9 cellular contexts compared by ENCODE assay signal in genomic region chr11:66641834-66642233, GRCh38. TPM values are rescaled to one million over a fixed set of nuclear protein-coding genes. Genes with fewer than 3 reads are reported as not detected.
A peak's percentile ranks its signal among the peaks of the same experiment; 100 is the strongest.
DNase-seq lines count a peak whose midpoint lies in the region; ATAC-seq and TF ChIP-seq lines count a peak whose summit lies in the region.
"Had no signal": no experiment of that assay in that cellular context is flagged by ENCODE, and none has a peak within 500 bp of the region (broad histone marks: within the 10 kb centered on the region; RNA-seq: fewer than 3 reads in every experiment).

No MANE protein-coding gene starts in this region.

- no peaks in the 10 kb centered on the region for H3K27me3 Mint-ChIP-seq in activated naive CD8-positive, alpha-beta T cell treated with anti-CD3 and anti-CD28 coated beads, Interleukin-2, amount 10 ng/mL, durations not matched to agents 7 days and 5 days
- H3K27me3 Mint-ChIP-seq in memory B cell = no peaks in the 10 kb centered on the region

- peak overlapping the region; percentile 91 for H3K4me3 Mint-ChIP-seq in activated naive CD8-positive, alpha-beta T cell treated with anti-CD3 and anti-CD28 coated beads, Interleukin-2, amount 10 ng/mL, durations not matched to agents 7 days and 5 days
- peak overlapping the region; percentile 68 for H3K4me3 Mint-ChIP-seq in memory B cell

- intact Hi-C loops in left cardiac atrium (cut with DNase I) = no loop called here
- intact Hi-C loops in vagina (cut with DNase I) = no loop called here

- TF ChIP-seq CTCF in right atrium auricular region (IDR thresholded peaks at IDR 0.05) (no peak), vagina (IDR thresholded peaks at IDR 0.05) (no peak), GM13977 (IDR thresholded peaks at IDR 0.05; ENCODE audit: extremely low read depth, insufficient read depth, missing control alignments) (no peak)

- H3K36me3 ChIP-seq in right atrium auricular region (peaks cover 57% of the 10 kb centered on the region), vagina (peaks cover 0 to 62% of the 10 kb centered on the region in 2 donors)

- H3K36me3 Mint-ChIP-seq in activated naive CD8-positive, alpha-beta T cell treated with anti-CD3 and anti-CD28 coated beads, Interleukin-2, amount 10 ng/mL, durations not matched to agents 7 days and 5 days = peaks cover 63% of the 10 kb centered on the region
- peaks cover 46% of the 10 kb centered on the region for H3K36me3 Mint-ChIP-seq in memory B cell

- H3K9me3 ChIP-seq in right atrium auricular region = no peaks in the 10 kb centered on the region
- H3K9me3 ChIP-seq in vagina = no peaks in the 10 kb centered on the region

- peak overlapping the region in 1 of 2 donors; percentile 32 for H3K27ac ChIP-seq in right atrium auricular region
- peak overlapping the region; percentile 17 for H3K27ac ChIP-seq in vagina

- peak overlapping the region; percentile 8 to 17 for H3K4me3 ChIP-seq in right atrium auricular region
- peak overlapping the region; percentile 14 to 77 for H3K4me3 ChIP-seq in vagina

- POLR2A ChIA-PET in activated naive CD8-positive, alpha-beta T cell treated with anti-CD3 and anti-CD28 coated beads, Interleukin-2, amount 10 ng/mL, durations not matched to agents 7 days and 5 days (lab: Charles Lee) = interaction anchor here (1.7 kb wide), 1 partner anchor 25 kb away, joined by 5 read pairs; no protein-coding TSS in a partner anchor

- no peak for DNase-seq in right atrium auricular region (ENCODE audit: low spot score)
- DNase-seq in left cardiac atrium = no peak
- DNase-seq in activated naive CD8-positive, alpha-beta T cell treated with anti-CD3 and anti-CD28 coated beads, Interleukin-2, amount 10 ng/mL, durations not matched to agents 7 days and 5 days = no peak
- no peak for DNase-seq in memory B cell (ENCODE audit: low spot score in 2 of 2)
- DNase-seq in vagina (ENCODE audit: extremely low spot score in 2 of 2) = no peak
- no peak for DNase-seq in GM13977 (ENCODE audit: low spot score)

- peak overlapping the region; percentile 49 for H3K27ac Mint-ChIP-seq in activated naive CD8-positive, alpha-beta T cell treated with anti-CD3 and anti-CD28 coated beads, Interleukin-2, amount 10 ng/mL, durations not matched to agents 7 days and 5 days
- no peak overlapping the region for H3K27ac Mint-ChIP-seq in memory B cell

- H3K9me3 Mint-ChIP-seq in activated naive CD8-positive, alpha-beta T cell treated with anti-CD3 and anti-CD28 coated beads, Interleukin-2, amount 10 ng/mL, durations not matched to agents 7 days and 5 days = no peaks in the 10 kb centered on the region
- H3K9me3 Mint-ChIP-seq in memory B cell = no peaks in the 10 kb centered on the region

- no peak for TF ChIP-seq POLR2A in vagina (IDR thresholded peaks at IDR 0.05)

- H3K27me3 ChIP-seq in right atrium auricular region = no peaks in the 10 kb centered on the region
- H3K27me3 ChIP-seq in vagina = no peaks in the 10 kb centered on the region

- no peak for ATAC-seq in left cardiac atrium
- ATAC-seq in activated naive CD8-positive, alpha-beta T cell treated with anti-CD3 and anti-CD28 coated beads, Interleukin-2, amount 10 ng/mL, durations not matched to agents 7 days and 5 days (ENCODE audit: low read depth) = no peak
- ATAC-seq in memory B cell (ENCODE audit: low read depth) = no peak
- no peak for ATAC-seq in GM21360 (IDR thresholded peaks at IDR 0.05; ENCODE audit: unreplicated experiment)
- ATAC-seq in HG02571 (IDR thresholded peaks at IDR 0.05; ENCODE audit: unreplicated experiment) = no peak
- ATAC-seq: esophagus mucosa had no signal

- in situ Hi-C loops in GM13977 (cut with MboI; ENCODE audit: low pct_unique_long_range_greater_than_20kb, low sequenced_read_pairs, unreplicated experiment) = no loop called here

- peaks cover 72% of the 10 kb centered on the region for H3K4me1 Mint-ChIP-seq in activated naive CD8-positive, alpha-beta T cell treated with anti-CD3 and anti-CD28 coated beads, Interleukin-2, amount 10 ng/mL, durations not matched to agents 7 days and 5 days
- peaks cover 70% of the 10 kb centered on the region for H3K4me1 Mint-ChIP-seq in memory B cell

- H3K4me1 ChIP-seq in right atrium auricular region = peaks cover 5 to 84% of the 10 kb centered on the region in 2 donors
- peaks cover 89% of the 10 kb centered on the region for H3K4me1 ChIP-seq in vagina

RNA-seq across cellular contexts. Expression of gene RBM4, which starts 3.3 kb away (rescaled TPM):
- 10 to 100 TPM; 51.4 to 53.8 TPM for total RNA-seq in right atrium auricular region
- total RNA-seq in left cardiac atrium = 10 to 100 TPM; 63.6 to 76.7 TPM
- total RNA-seq in activated naive CD8-positive, alpha-beta T cell treated with anti-CD3 and anti-CD28 coated beads, Interleukin-2, amount 10 ng/mL, durations not matched to agents 7 days and 5 days = 100 to 1,000 TPM; 152 to 158 TPM
- total RNA-seq in vagina = 61.1 TPM

RNA-seq across cellular contexts. Expression of gene RBM14, which starts 25.4 kb away (rescaled TPM):
- total RNA-seq in right atrium auricular region = 10 to 100 TPM; 27.5 to 34.3 TPM
- total RNA-seq in left cardiac atrium = 10 to 100 TPM; 31.2 to 35.2 TPM
- 100 to 1,000 TPM; 150 to 151 TPM for total RNA-seq in activated naive CD8-positive, alpha-beta T cell treated with anti-CD3 and anti-CD28 coated beads, Interleukin-2, amount 10 ng/mL, durations not matched to agents 7 days and 5 days
- 34.9 TPM for total RNA-seq in vagina

RNA-seq across cellular contexts. Expression of gene RBM4B, which starts 35.9 kb away (rescaled TPM):
- total RNA-seq in right atrium auricular region = 1 to 10 TPM; 9.0 to 9.7 TPM
- 10 to 100 TPM in 1 of 2 donors, 1 to 10 TPM in 1; 8.0 to 13.8 TPM for total RNA-seq in left cardiac atrium
- 10 to 100 TPM; 21.1 to 23.4 TPM for total RNA-seq in activated naive CD8-positive, alpha-beta T cell treated with anti-CD3 and anti-CD28 coated beads, Interleukin-2, amount 10 ng/mL, durations not matched to agents 7 days and 5 days
- 17.4 TPM for total RNA-seq in vagina

RNA-seq across cellular contexts. Expression of gene CCS, which starts 48.8 kb away (rescaled TPM):
- total RNA-seq in right atrium auricular region = 10 to 100 TPM; 13.8 to 18.6 TPM
- 10 to 100 TPM; 28.3 to 28.6 TPM for total RNA-seq in left cardiac atrium
- total RNA-seq in activated naive CD8-positive, alpha-beta T cell treated with anti-CD3 and anti-CD28 coated beads, Interleukin-2, amount 10 ng/mL, durations not matched to agents 7 days and 5 days = 10 to 100 TPM; 46.6 to 47.5 TPM
- total RNA-seq in vagina = 42.5 TPM

RNA-seq across cellular contexts. Expression of gene CCDC87, which starts 49.0 kb away (rescaled TPM):
- under 1 TPM; 0.26 to 0.86 TPM for total RNA-seq in right atrium auricular region
- under 1 TPM; 0.18 to 0.39 TPM for total RNA-seq in left cardiac atrium
- under 1 TPM; 0.09 to 0.14 TPM for total RNA-seq in activated naive CD8-positive, alpha-beta T cell treated with anti-CD3 and anti-CD28 coated beads, Interleukin-2, amount 10 ng/mL, durations not matched to agents 7 days and 5 days
- 0.74 TPM for total RNA-seq in vagina
